In genomic region chr4:185839204-185839712, GRCh38 we compare ENCODE assay signal across 8 cellular contexts. TPM values are rescaled to one million over a fixed set of nuclear protein-coding genes. Genes with fewer than 3 reads are reported as not detected.
A peak's percentile ranks its signal among the peaks of the same experiment; 100 is the strongest.
DNase-seq lines count a peak whose midpoint lies in the region; ATAC-seq, FAIRE-seq and TF ChIP-seq lines count a peak whose summit lies in the region.

No MANE protein-coding gene starts in this region.

- H3K36me3 Mint-ChIP-seq in Calu3 (ENCODE audit: insufficient read depth, unreplicated experiment), result no peaks in the 10 kb centered on the region
- H3K36me3 Mint-ChIP-seq in osteocyte (ENCODE audit: unreplicated experiment), result no peaks in the 10 kb centered on the region
- no peaks in the 10 kb centered on the region for H3K36me3 Mint-ChIP-seq in mesothelial cell of epicardium

- CTCF ChIA-PET in Calu3 (lab: Charles Lee), result interaction anchor here (1.1 to 1.4 kb wide), 2 partner anchors 14 to 121 kb away, joined by 3 to 4 read pairs; no protein-coding TSS in a partner anchor

- DNase-seq in Calu3 (peak; percentile 45), RCC 7860 (ENCODE audit: low spot score) (peak; percentile 81), fibroblast of the aortic adventitia (ENCODE audit: low read depth) (peak; percentile 95), osteocyte (ENCODE audit: extremely low spot score, unreplicated experiment) (peak; percentile 89), DMS153 treated with DMSO at 0.1 percent for 48 hours (lab: John Stamatoyannopoulos, UW; ENCODE audit: unreplicated experiment) (no peak), mesothelial cell of epicardium (ENCODE audit: low spot score in 2 of 2, unreplicated experiment in 2 of 2) (no peak)

- intact Hi-C loops in Calu3 (cut with micrococcal nuclease; ENCODE audit: unreplicated experiment), result no loop called here

- H3K4me1 Mint-ChIP-seq in Calu3 (ENCODE audit: low read depth, unreplicated experiment) (peaks cover 7% of the 10 kb centered on the region), osteocyte (ENCODE audit: unreplicated experiment) (no peaks in the 10 kb centered on the region), mesothelial cell of epicardium (peaks cover 18% of the 10 kb centered on the region)

- no peak for TF ChIP-seq CTCF in Calu3 (IDR thresholded peaks at IDR 0.05; ENCODE audit: unreplicated experiment)
- TF ChIP-seq CTCF in fibroblast of the aortic adventitia (IDR thresholded peaks at IDR 0.05; ENCODE audit: insufficient read depth, low read length), result no peak
- TF ChIP-seq CTCF in osteocyte (IDR thresholded peaks at IDR 0.05), result no peak
- TF ChIP-seq CTCF in mesothelial cell of epicardium (IDR thresholded peaks at IDR 0.05; ENCODE audit: unreplicated experiment), result no peak

- no peak overlapping the region for H3K4me3 ChIP-seq in fibroblast of the aortic adventitia (ENCODE audit: low read depth, low read length)

- no TSS peak for BruUV-seq in Calu3 (replicated peaks; lab: Mats Ljungman, UMichigan)

- H3K27ac Mint-ChIP-seq in Calu3 (ENCODE audit: unreplicated experiment), result no peak overlapping the region
- no peak overlapping the region for H3K27ac Mint-ChIP-seq in osteocyte (ENCODE audit: unreplicated experiment)
- no peak overlapping the region for H3K27ac Mint-ChIP-seq in mesothelial cell of epicardium

- H3K27me3 Mint-ChIP-seq in Calu3 (ENCODE audit: unreplicated experiment), result no peaks in the 10 kb centered on the region
- H3K27me3 Mint-ChIP-seq in osteocyte (ENCODE audit: unreplicated experiment), result no peaks in the 10 kb centered on the region
- H3K27me3 Mint-ChIP-seq in mesothelial cell of epicardium (ENCODE audit: low read depth), result no peaks in the 10 kb centered on the region

- H3K4me3 Mint-ChIP-seq in Calu3 (ENCODE audit: low read depth, unreplicated experiment) (no peak overlapping the region), osteocyte (ENCODE audit: unreplicated experiment) (no peak overlapping the region), mesothelial cell of epicardium (no peak overlapping the region)

- FAIRE-seq in RCC 7860 (lab: Jason Lieb, UNC), result peak; percentile 83

- peaks cover 3% of the 10 kb centered on the region for H3K9me3 Mint-ChIP-seq in Calu3 (ENCODE audit: low read depth, unreplicated experiment)
- no peaks in the 10 kb centered on the region for H3K9me3 Mint-ChIP-seq in osteocyte (ENCODE audit: unreplicated experiment)
- H3K9me3 Mint-ChIP-seq in mesothelial cell of epicardium, result peaks cover 11% of the 10 kb centered on the region

- ATAC-seq in HG02588 (IDR thresholded peaks at IDR 0.05; ENCODE audit: unreplicated experiment) (no peak), GM21786 (IDR thresholded peaks at IDR 0.05; ENCODE audit: unreplicated experiment) (no peak)

RNA-seq across cellular contexts. Expression of gene SORBS2, which starts 27.3 kb away (rescaled TPM):
- total RNA-seq in Calu3 (2022) (37.2 and 52.8 TPM in 2 replicates), fibroblast of the aortic adventitia (ENCODE audit: low replicate concordance) (2.8 and 5.8 TPM in 2 replicates), osteocyte (33.2 and 33.6 TPM in 2 replicates), mesothelial cell of epicardium (9.2 to 11.0 TPM (median 10.1 TPM) in 3 replicates)

Comparison
In these comparisons a context has a peak if more than half of its experiments do, and no peak if none do; other contexts are left out.
1. DNase-seq: peak in Calu3 (single experiment), RCC 7860 (single experiment), fibroblast of the aortic adventitia (single experiment) and osteocyte (single experiment); none in DMS153 treated with DMSO at 0.1 percent for 48 hours (single experiment) and mesothelial cell of epicardium (0 of 2).